Comparison of ENCODE assay signal across 10 cellular contexts in the genomic region with DNA sequence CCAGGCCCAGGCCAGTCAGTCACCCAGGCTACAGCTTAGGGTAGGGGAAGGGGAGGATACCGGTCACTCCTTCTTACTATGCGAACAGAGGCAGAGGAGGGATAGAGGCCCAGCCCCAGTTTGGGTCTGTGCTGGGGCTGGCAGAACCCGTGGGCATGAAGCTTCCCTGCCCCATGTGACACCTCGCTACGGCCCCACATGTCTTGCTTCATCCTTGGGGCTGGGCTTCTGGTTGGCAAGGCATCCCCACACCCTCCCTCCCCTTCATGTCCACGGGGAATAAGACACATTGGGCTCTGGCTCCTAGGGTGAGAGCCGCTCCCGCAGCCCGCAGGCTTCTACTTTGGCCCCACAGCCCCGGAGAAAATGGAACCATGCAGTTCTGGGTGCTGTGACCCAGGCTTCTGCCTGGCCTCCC. TPM values are rescaled to one million over a fixed set of nuclear protein-coding genes. Genes with fewer than 3 reads are reported as not detected.
DNase-seq lines count a peak whose midpoint lies in the region; ATAC-seq and TF ChIP-seq lines count a peak whose summit lies in the region.
"Had no signal": no experiment of that assay in that cellular context is flagged by ENCODE, and none has a peak within 500 bp of the region (broad histone marks: within the 10 kb centered on the region; RNA-seq: fewer than 3 reads in every experiment).

No MANE protein-coding gene starts in this region.

- H3K4me1 ChIP-seq in adrenal gland (replicated peaks in 1 of 2) = peaks cover 33 to 73% of the 10 kb centered on the region in 2 donors
- peaks cover 0 to 94% of the 10 kb centered on the region in 2 donors for H3K4me1 ChIP-seq in right atrium auricular region
- peaks cover 26% of the 10 kb centered on the region for H3K4me1 ChIP-seq in prostate gland (replicated peaks)

- TF ChIP-seq POLR2A in adrenal gland (IDR thresholded peaks at IDR 0.05) = peak in 1 of 2 donors; percentile 27
- TF ChIP-seq POLR2A in prostate gland (IDR thresholded peaks at IDR 0.05) = no peak

- DNase-seq in AG08395 (ENCODE audit: low spot score) (peak; percentile 43), adrenal gland (peak; percentile 66 to 90 (median 88)), right atrium auricular region (ENCODE audit: low spot score) (no peak), prostate gland (ENCODE audit: low spot score) (no peak), cerebellum (ENCODE audit: low spot score) (no peak), AG08396 (ENCODE audit: low spot score) (no peak)

- ATAC-seq in GM18519 (IDR thresholded peaks at IDR 0.05; ENCODE audit: low FRiP score, unreplicated experiment) = no peak
- ATAC-seq in HG03571 (IDR thresholded peaks at IDR 0.05; ENCODE audit: unreplicated experiment) = no peak
- ATAC-seq: activated naive CD4-positive, alpha-beta T cell treated with anti-CD3 and anti-CD28 coated beads, Interleukin-2, amount 50 U/mL, for 72 hours; natural killer cell treated with Interleukin-12 subunit alpha and Interleukin-12 subunit beta and Interleukin-15 and Interleukin-18, amount 100 ng/mL, for 72 hours had no signal

- H3K27ac ChIP-seq in adrenal gland (peak overlapping the region; percentile 90 to 100 (median 99)), right atrium auricular region (peak overlapping the region; percentile 96 to 97), prostate gland (peak overlapping the region; percentile 86)

- H3K27me3 ChIP-seq in adrenal gland (no peaks in the 10 kb centered on the region), right atrium auricular region (no peaks in the 10 kb centered on the region), prostate gland (replicated peaks; ENCODE audit: insufficient read depth) (no peaks in the 10 kb centered on the region)

- intact Hi-C loops in adrenal gland (cut with DNase I) (no loop called here), prostate gland (cut with DNase I) (no loop called here)

- H3K4me3 ChIP-seq in adrenal gland (no peak overlapping the region), right atrium auricular region (no peak overlapping the region), prostate gland (no peak overlapping the region)

- H3K9me3 ChIP-seq in adrenal gland (replicated peaks in 1 of 3) (no peaks in the 10 kb centered on the region), right atrium auricular region (no peaks in the 10 kb centered on the region), prostate gland (no peaks in the 10 kb centered on the region)

- 25 to 50% (median 33%) methylated on average over 5 to 10 of the region's 10 CpGs for WGBS in adrenal gland, 4 donors
- 63% methylated on average over 10 of the region's 10 CpGs for WGBS in prostate gland

- H3K36me3 ChIP-seq in adrenal gland (replicated peaks in 1 of 2) (peaks cover 0 to 27% of the 10 kb centered on the region in 2 donors), right atrium auricular region (peaks cover 38% of the 10 kb centered on the region), prostate gland (peaks cover 5 to 6% of the 10 kb centered on the region in 2 donors)

- TF ChIP-seq CTCF in adrenal gland (IDR thresholded peaks at IDR 0.05) (no peak), right atrium auricular region (IDR thresholded peaks at IDR 0.05) (no peak), prostate gland (IDR thresholded peaks at IDR 0.05) (no peak)

RNA-seq across cellular contexts. Expression of a gene that starts 32.4 kb away (rescaled TPM):
- 10 to 100 TPM; 33.0 to 50.1 (median 42.9) TPM for total RNA-seq in adrenal gland
- polyA plus RNA-seq in adrenal gland = 10 to 100 TPM; 23.7 to 44.2 (median 29.2) TPM
- 10 to 100 TPM; 19.5 to 26.0 TPM for total RNA-seq in right atrium auricular region
- total RNA-seq in prostate gland = 10 to 100 TPM; 29.9 to 39.4 TPM
- 10.0 TPM for total RNA-seq in cerebellum

RNA-seq across cellular contexts. Expression of a gene that starts 48.5 kb away (rescaled TPM):
- total RNA-seq in adrenal gland (1 to 10 TPM in 3 of 8 donors, under 1 TPM in 5; 0.17 to 1.8 (median 0.51) TPM), right atrium auricular region (1 to 10 TPM; 1.1 to 1.7 TPM), prostate gland (1 to 10 TPM; 3.3 to 7.0 TPM), cerebellum (0.45 TPM)
- polyA plus RNA-seq in adrenal gland = under 1 TPM; 0.22 to 0.30 (median 0.24) TPM

Comparison
In these comparisons a context has a peak if more than half of its experiments do, and no peak if none do; other contexts are left out.
1. DNase-seq: peak in AG08395 (single experiment) and adrenal gland (7 of 7); none in right atrium auricular region (single experiment), prostate gland (single experiment), cerebellum (single experiment) and AG08396 (single experiment).
2. Peak in every context shown above with its lines, with median percentiles within 50 percentile points of each other: H3K27ac ChIP-seq.